Comparison of ENCODE assay signal across 21 cellular contexts in the genomic region with DNA sequence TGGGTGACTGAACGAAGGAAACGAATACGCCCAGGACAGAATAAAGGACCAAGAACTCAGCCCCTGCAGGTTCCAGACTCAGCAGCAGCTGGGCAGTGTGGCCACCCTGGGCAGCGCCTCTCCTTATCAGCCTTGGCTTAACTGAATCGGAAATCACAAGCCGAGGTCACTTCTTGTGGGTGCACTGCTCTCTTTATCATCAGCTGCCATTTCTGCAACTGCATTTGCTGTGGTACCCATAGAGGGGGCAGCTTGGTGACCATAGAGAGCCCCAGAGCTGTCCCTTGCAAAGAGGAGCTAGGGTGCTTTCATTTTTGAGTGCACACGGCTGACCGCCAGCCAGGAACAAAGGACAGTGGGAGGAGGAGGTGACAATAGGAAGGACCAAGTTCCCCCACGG. TPM values are rescaled to one million over a fixed set of nuclear protein-coding genes. Genes with fewer than 3 reads are reported as not detected.
A peak's percentile ranks its signal among the peaks of the same experiment; 100 is the strongest.
DNase-seq lines count a peak whose midpoint lies in the region; ATAC-seq, FAIRE-seq and TF ChIP-seq lines count a peak whose summit lies in the region.
"Had no signal": no experiment of that assay in that cellular context is flagged by ENCODE, and none has a peak within 500 bp of the region (broad histone marks: within the 10 kb centered on the region; RNA-seq: fewer than 3 reads in every experiment).

No MANE protein-coding gene starts in this region.

- H3K4me1 ChIP-seq in heart left ventricle (peaks cover 0 to 51% (median 5%) of the 10 kb centered on the region in 12 donors), SK-N-SH (ENCODE audit: control insufficient read depth in 1 of 2, insufficient read depth in 2 of 2, low read depth in 1 of 2, low read length in 1 of 2) (no peaks in the 10 kb centered on the region)
- H3K4me1 ChIP-seq: Peyer's patch had no signal

- CTCF ChIA-PET in SK-N-SH (lab: Yijun Ruan, JAX) = interaction anchor here (1.2 kb wide), 1 partner anchor 25 kb away, joined by 4 read pairs; no protein-coding TSS in a partner anchor

- peak overlapping the region; percentile 58 for H3K4me2 ChIP-seq in SK-N-SH
- H3K4me2 ChIP-seq: A549 had no signal

- no peak for DNase-seq in Right ventricle myocardium inferior (ENCODE audit: missing footprints)
- no peak for DNase-seq in heart left ventricle
- no peak for DNase-seq in SK-N-SH
- no peak for DNase-seq in bronchial epithelial cell (ENCODE audit: low read depth)
- DNase-seq in NCI-H748 treated with DMSO at 0.1 percent for 48 hours (lab: John Stamatoyannopoulos, UW) = no peak
- DNase-seq in foreskin melanocyte = no peak
- DNase-seq: DMS 273 treated with DMSO at 0.1 percent for 48 hours, GF-D8, NCI-H1092, NCI-H146, NCI-H2081, NCI-H510A, NCI-H82, SHP77 treated with DMSO at 0.1 percent for 48 hours had no signal

- intact Hi-C loops in Right ventricle myocardium inferior (cut with DNase I) (no loop called here), heart left ventricle (cut with DNase I) (no loop called here)

- ATAC-seq in Right ventricle myocardium inferior (peak; percentile 10), heart left ventricle (no peak), HG02973 (IDR thresholded peaks at IDR 0.05; ENCODE audit: unreplicated experiment) (no peak)

- no peaks in the 10 kb centered on the region for H3K79me2 ChIP-seq in SK-N-SH (ENCODE audit: insufficient read depth)

- H3K27me3 ChIP-seq in heart left ventricle (peaks cover 0 to 14% (median 0%) of the 10 kb centered on the region in 9 donors), SK-N-SH (ENCODE audit: insufficient read depth) (peaks cover 78% of the 10 kb centered on the region), bronchial epithelial cell (ENCODE audit: control insufficient read depth, insufficient read depth, low read length) (no peaks in the 10 kb centered on the region)
- H3K27me3 ChIP-seq: Peyer's patch had no signal

- TF ChIP-seq EP300 in SK-N-SH (IDR thresholded peaks at IDR 0.05; ENCODE audit: borderline replicate concordance in 1 of 2, low read depth in 1 of 2, low read length in 1 of 2) = no peak

- no peak for TF ChIP-seq CTCF in heart left ventricle (IDR thresholded peaks at IDR 0.05)
- no peak for TF ChIP-seq CTCF in SK-N-SH (IDR thresholded peaks at IDR 0.05)
- TF ChIP-seq CTCF in bronchial epithelial cell (IDR thresholded peaks at IDR 0.05; ENCODE audit: insufficient read depth, low read length, severe bottlenecking) = no peak

- TF ChIP-seq RAD21 in SK-N-SH (IDR thresholded peaks at IDR 0.05; ENCODE audit: low read length) = no peak

- no peaks in the 10 kb centered on the region for H3F3A ChIP-seq in SK-N-SH (replicated peaks; ENCODE audit: insufficient read depth)

- H3K36me3 ChIP-seq in heart left ventricle (no peaks in the 10 kb centered on the region), SK-N-SH (replicated peaks in 1 of 2; ENCODE audit: control insufficient read depth in 1 of 2, insufficient read depth in 2 of 2, low read length in 1 of 2) (no peaks in the 10 kb centered on the region), bronchial epithelial cell (ENCODE audit: control insufficient read depth, insufficient read depth, low read length) (no peaks in the 10 kb centered on the region)
- H3K36me3 ChIP-seq: Peyer's patch had no signal

- 51 to 65% (median 60%) methylated on average over 9 of the region's 9 CpGs for WGBS in heart left ventricle, 4 donors
- WGBS in SK-N-SH (ENCODE audit: low lambda C conversion rate) = 10% methylated on average over 7 of the region's 9 CpGs

- POLR2A ChIA-PET in SK-N-SH (lab: Yijun Ruan, JAX) = no interaction called here

- H3K4me3 ChIP-seq in heart left ventricle (no peak overlapping the region), SK-N-SH (ENCODE audit: low read depth in 2 of 2, low read length in 1 of 2) (0 out of 4 replicates have a peak overlapping the region, but pooled peaks of 1 of the 2 experiments have one; percentile 13), bronchial epithelial cell (ENCODE audit: low read depth, low read length) (no peak overlapping the region)
- H3K4me3 ChIP-seq: A549, Peyer's patch had no signal

- H3K9me2 ChIP-seq in SK-N-SH = no peaks in the 10 kb centered on the region

- H3K9me3 ChIP-seq in heart left ventricle (no peaks in the 10 kb centered on the region), SK-N-SH (no peaks in the 10 kb centered on the region)
- H3K9me3 ChIP-seq: A549, Peyer's patch had no signal

- no peak overlapping the region for H2AFZ ChIP-seq in SK-N-SH (ENCODE audit: low read depth)

- TF ChIP-seq POLR2A in heart left ventricle (IDR thresholded peaks at IDR 0.05) = no peak

- no peaks in the 10 kb centered on the region for H4K20me1 ChIP-seq in SK-N-SH (ENCODE audit: insufficient read depth)

- H3K27ac ChIP-seq in heart left ventricle (no peak overlapping the region), SK-N-SH (ENCODE audit: low read depth in 2 of 2, low read length in 1 of 2) (no peak overlapping the region)
- H3K27ac ChIP-seq: A549, Peyer's patch had no signal

- FAIRE-seq in bronchial epithelial cell (lab: Jason Lieb, UNC) = peak; percentile 23
- FAIRE-seq: A549, H54 had no signal

- no peak overlapping the region for H3K9ac ChIP-seq in SK-N-SH

TF ChIP-seq in SK-N-SH, 30 proteins besides CTCF, POLR2A, EP300 and RAD21 (continues in another document):
- TF ChIP-seq ELF1 (IDR thresholded peaks at IDR 0.05) (no peak), EZH2phosphoT487 (IDR thresholded peaks at IDR 0.05; ENCODE audit: borderline replicate concordance, low read depth) (no peak), RCOR1 (IDR thresholded peaks at IDR 0.05; ENCODE audit: low read length) (no peak), NFIC (IDR thresholded peaks at IDR 0.05; ENCODE audit: borderline replicate concordance) (no peak), TAF1 (IDR thresholded peaks at IDR 0.05; ENCODE audit: borderline replicate concordance, low read depth, low read length) (no peak), RFX5 (IDR thresholded peaks at IDR 0.05; ENCODE audit: low read length) (no peak), MXI1 (IDR thresholded peaks at IDR 0.05; ENCODE audit: low read depth, low read length) (no peak), JUND (IDR thresholded peaks at IDR 0.05) (no peak), GABPA (IDR thresholded peaks at IDR 0.05; ENCODE audit: low read depth) (no peak), FOXJ3 (CRISPR knock-in tag; IDR thresholded peaks at IDR 0.05) (no peak), POLR2AphosphoS5 (IDR thresholded peaks at IDR 0.05; ENCODE audit: low read depth, low read length) (no peak)
- TF ChIP-seq, protein P1, sequence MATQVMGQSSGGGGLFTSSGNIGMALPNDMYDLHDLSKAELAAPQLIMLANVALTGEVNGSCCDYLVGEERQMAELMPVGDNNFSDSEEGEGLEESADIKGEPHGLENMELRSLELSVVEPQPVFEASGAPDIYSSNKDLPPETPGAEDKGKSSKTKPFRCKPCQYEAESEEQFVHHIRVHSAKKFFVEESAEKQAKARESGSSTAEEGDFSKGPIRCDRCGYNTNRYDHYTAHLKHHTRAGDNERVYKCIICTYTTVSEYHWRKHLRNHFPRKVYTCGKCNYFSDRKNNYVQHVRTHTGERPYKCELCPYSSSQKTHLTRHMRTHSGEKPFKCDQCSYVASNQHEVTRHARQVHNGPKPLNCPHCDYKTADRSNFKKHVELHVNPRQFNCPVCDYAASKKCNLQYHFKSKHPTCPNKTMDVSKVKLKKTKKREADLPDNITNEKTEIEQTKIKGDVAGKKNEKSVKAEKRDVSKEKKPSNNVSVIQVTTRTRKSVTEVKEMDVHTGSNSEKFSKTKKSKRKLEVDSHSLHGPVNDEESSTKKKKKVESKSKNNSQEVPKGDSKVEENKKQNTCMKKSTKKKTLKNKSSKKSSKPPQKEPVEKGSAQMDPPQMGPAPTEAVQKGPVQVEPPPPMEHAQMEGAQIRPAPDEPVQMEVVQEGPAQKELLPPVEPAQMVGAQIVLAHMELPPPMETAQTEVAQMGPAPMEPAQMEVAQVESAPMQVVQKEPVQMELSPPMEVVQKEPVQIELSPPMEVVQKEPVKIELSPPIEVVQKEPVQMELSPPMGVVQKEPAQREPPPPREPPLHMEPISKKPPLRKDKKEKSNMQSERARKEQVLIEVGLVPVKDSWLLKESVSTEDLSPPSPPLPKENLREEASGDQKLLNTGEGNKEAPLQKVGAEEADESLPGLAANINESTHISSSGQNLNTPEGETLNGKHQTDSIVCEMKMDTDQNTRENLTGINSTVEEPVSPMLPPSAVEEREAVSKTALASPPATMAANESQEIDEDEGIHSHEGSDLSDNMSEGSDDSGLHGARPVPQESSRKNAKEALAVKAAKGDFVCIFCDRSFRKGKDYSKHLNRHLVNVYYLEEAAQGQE (IDR thresholded peaks at IDR 0.05; ENCODE audit: low read depth, low read length) = no peak
- TF ChIP-seq, protein P2, sequence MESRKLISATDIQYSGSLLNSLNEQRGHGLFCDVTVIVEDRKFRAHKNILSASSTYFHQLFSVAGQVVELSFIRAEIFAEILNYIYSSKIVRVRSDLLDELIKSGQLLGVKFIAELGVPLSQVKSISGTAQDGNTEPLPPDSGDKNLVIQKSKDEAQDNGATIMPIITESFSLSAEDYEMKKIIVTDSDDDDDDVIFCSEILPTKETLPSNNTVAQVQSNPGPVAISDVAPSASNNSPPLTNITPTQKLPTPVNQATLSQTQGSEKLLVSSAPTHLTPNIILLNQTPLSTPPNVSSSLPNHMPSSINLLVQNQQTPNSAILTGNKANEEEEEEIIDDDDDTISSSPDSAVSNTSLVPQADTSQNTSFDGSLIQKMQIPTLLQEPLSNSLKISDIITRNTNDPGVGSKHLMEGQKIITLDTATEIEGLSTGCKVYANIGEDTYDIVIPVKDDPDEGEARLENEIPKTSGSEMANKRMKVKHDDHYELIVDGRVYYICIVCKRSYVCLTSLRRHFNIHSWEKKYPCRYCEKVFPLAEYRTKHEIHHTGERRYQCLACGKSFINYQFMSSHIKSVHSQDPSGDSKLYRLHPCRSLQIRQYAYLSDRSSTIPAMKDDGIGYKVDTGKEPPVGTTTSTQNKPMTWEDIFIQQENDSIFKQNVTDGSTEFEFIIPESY (IDR thresholded peaks at IDR 0.05; ENCODE audit: borderline replicate concordance, low read depth) = no peak
- TF ChIP-seq, protein P3, sequence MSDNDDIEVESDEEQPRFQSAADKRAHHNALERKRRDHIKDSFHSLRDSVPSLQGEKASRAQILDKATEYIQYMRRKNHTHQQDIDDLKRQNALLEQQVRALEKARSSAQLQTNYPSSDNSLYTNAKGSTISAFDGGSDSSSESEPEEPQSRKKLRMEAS (IDR thresholded peaks at IDR 0.05; ENCODE audit: low read depth) = no peak

RNA-seq across cellular contexts. Expression of a gene that starts 1.9 kb away (rescaled TPM):
- 0.78 TPM for total RNA-seq in Right ventricle myocardium inferior
- total RNA-seq in heart left ventricle = 1 to 10 TPM in 6 of 9 donors, under 1 TPM in 3; 0.21 to 5.4 (median 1.1) TPM
- under 1 TPM; 0.69 to 0.76 TPM for polyA plus RNA-seq in heart left ventricle
- 0.03 and 0.06 TPM in 2 replicates for polyA plus RNA-seq in SK-N-SH (2012; rRNA removed)
- polyA plus RNA-seq in SK-N-SH (2012; cell fraction: cytosol; rRNA removed) = 0.03 TPM in 1 of 2 replicates, not detected in the other
- 0.08 and 0.27 TPM in 2 replicates for polyA plus RNA-seq in SK-N-SH (2012; cell fraction: nucleus; rRNA removed)
- not detected in 2 replicates for total RNA-seq in bronchial epithelial cell
- total RNA-seq: Daoy, HT-29, MCF 10A had no signal
- polyA plus RNA-seq: A549 had no signal
